In genomic region chr10:71086439-71087080, GRCh38 we compare ENCODE assay signal across 22 cellular contexts.
DNase-seq lines count a peak whose midpoint lies in the region; ATAC-seq and TF ChIP-seq lines count a peak whose summit lies in the region.
"Had no signal": no experiment of that assay in that cellular context is flagged by ENCODE, and none has a peak within 500 bp of the region (broad histone marks: within the 10 kb centered on the region; RNA-seq: fewer than 3 reads in every experiment).

No MANE protein-coding gene starts in this region.

- no peak for ATAC-seq in GM19463 (IDR thresholded peaks at IDR 0.05; ENCODE audit: unreplicated experiment)
- ATAC-seq in natural killer cell treated with Interleukin-12 subunit alpha and Interleukin-12 subunit beta and Interleukin-15 and Interleukin-18, amount 100 ng/mL, for 72 hours, result no peak
- ATAC-seq: pancreas had no signal

- H3K27me3 Mint-ChIP-seq in osteocyte (ENCODE audit: unreplicated experiment), result peaks cover 24% of the 10 kb centered on the region
- H3K27me3 Mint-ChIP-seq in natural killer cell treated with Interleukin-12 subunit alpha and Interleukin-12 subunit beta and Interleukin-15 and Interleukin-18, amount 100 ng/mL, for 72 hours, result peaks cover 11 to 17% of the 10 kb centered on the region in 2 donors

- H3K4me3 Mint-ChIP-seq in osteocyte (ENCODE audit: unreplicated experiment), result no peak overlapping the region
- H3K4me3 Mint-ChIP-seq in natural killer cell treated with Interleukin-12 subunit alpha and Interleukin-12 subunit beta and Interleukin-15 and Interleukin-18, amount 100 ng/mL, for 72 hours, result no peak overlapping the region
- H3K4me3 Mint-ChIP-seq: naive B cell; stimulated activated naive CD8-positive, alpha-beta T cell treated with anti-CD3 and anti-CD28 coated beads, Interleukin-15, Interleukin-2, amounts not matched to agents 100 ng/mL and 50 ng/mL, for 24 hours had no signal

- H3K4me1 Mint-ChIP-seq in osteocyte (ENCODE audit: unreplicated experiment), result no peaks in the 10 kb centered on the region
- H3K4me1 Mint-ChIP-seq in natural killer cell treated with Interleukin-12 subunit alpha and Interleukin-12 subunit beta and Interleukin-15 and Interleukin-18, amount 100 ng/mL, for 72 hours (ENCODE audit: low read depth in 2 of 2), result no peaks in the 10 kb centered on the region
- H3K4me1 Mint-ChIP-seq: naive B cell had no signal

- H3K36me3 ChIP-seq in colonic mucosa, result no peaks in the 10 kb centered on the region
- H3K36me3 ChIP-seq: BE2C, pancreas, transverse colon had no signal

- no peak overlapping the region for H3K27ac Mint-ChIP-seq in osteocyte (ENCODE audit: unreplicated experiment)
- no peak overlapping the region for H3K27ac Mint-ChIP-seq in natural killer cell treated with Interleukin-12 subunit alpha and Interleukin-12 subunit beta and Interleukin-15 and Interleukin-18, amount 100 ng/mL, for 72 hours
- H3K27ac Mint-ChIP-seq: naive B cell; stimulated activated naive CD8-positive, alpha-beta T cell treated with anti-CD3 and anti-CD28 coated beads, Interleukin-15, Interleukin-2, amounts not matched to agents 100 ng/mL and 50 ng/mL, for 24 hours had no signal

- H3K9me3 ChIP-seq in colonic mucosa, result no peaks in the 10 kb centered on the region
- H3K9me3 ChIP-seq: BE2C, pancreas, transverse colon had no signal

- no peaks in the 10 kb centered on the region for H3K27me3 ChIP-seq in colonic mucosa
- H3K27me3 ChIP-seq: BE2C, pancreas, transverse colon had no signal

- no peak for TF ChIP-seq CTCF in colonic mucosa (IDR thresholded peaks at IDR 0.05)
- TF ChIP-seq CTCF in osteocyte (IDR thresholded peaks at IDR 0.05), result no peak

- DNase-seq in NCI-H1417 (lab: John Stamatoyannopoulos, UW) (peak in 2 of 3 experiments; percentile 10 to 38), NCI-H1417 treated with DMSO at 0.1 percent for 48 hours (lab: John Stamatoyannopoulos, UW) (no peak), NCI-H146 (lab: John Stamatoyannopoulos, UW) (peak; percentile 91), colonic mucosa (peak; percentile 6), osteocyte (ENCODE audit: extremely low spot score, unreplicated experiment) (peak; percentile 44), LoVo (ENCODE audit: low spot score) (no peak)
- no peak for DNase-seq in natural killer cell treated with Interleukin-12 subunit alpha and Interleukin-12 subunit beta and Interleukin-15 and Interleukin-18, amount 100 ng/mL, for 72 hours (ENCODE audit: low spot score)
- DNase-seq: anterior cingulate cortex; BE2C; Calu3; caudate nucleus; effector CD8-positive, alpha-beta T cell; HCEC 1CT; naive B cell; NCI-H1694 treated with DMSO at 0.1 percent for 48 hours; NCI-H446 treated with DMSO at 0.1 percent for 48 hours; stimulated activated CD4-positive, alpha-beta T cell treated with anti-CD3 and anti-CD28 coated beads, Interleukin-1b, Interleukin-23, amount 100 ng/mL, for 48 hours had no signal

- H3K4me1 ChIP-seq in colonic mucosa, result no peaks in the 10 kb centered on the region
- H3K4me1 ChIP-seq: pancreas, transverse colon had no signal

- no peak overlapping the region for H3K4me3 ChIP-seq in colonic mucosa
- H3K4me3 ChIP-seq: pancreas, transverse colon had no signal

- H3K9me3 Mint-ChIP-seq in osteocyte (ENCODE audit: unreplicated experiment), result no peaks in the 10 kb centered on the region
- H3K9me3 Mint-ChIP-seq in natural killer cell treated with Interleukin-12 subunit alpha and Interleukin-12 subunit beta and Interleukin-15 and Interleukin-18, amount 100 ng/mL, for 72 hours, result no peaks in the 10 kb centered on the region
- H3K9me3 Mint-ChIP-seq: stimulated activated naive CD8-positive, alpha-beta T cell treated with anti-CD3 and anti-CD28 coated beads, Interleukin-15, Interleukin-2, amounts not matched to agents 100 ng/mL and 50 ng/mL, for 24 hours had no signal

- no peak overlapping the region for H3K9ac ChIP-seq in colonic mucosa (ENCODE audit: low read depth in 2 of 2, low read length in 2 of 2)

- H3K27ac ChIP-seq in colonic mucosa, result no peak overlapping the region
- H3K27ac ChIP-seq: 22Rv1, pancreas, transverse colon had no signal

- intact Hi-C loops in colonic mucosa (cut with DNase I), result no loop called here

- H3K36me3 Mint-ChIP-seq in osteocyte (ENCODE audit: unreplicated experiment), result no peaks in the 10 kb centered on the region
- no peaks in the 10 kb centered on the region for H3K36me3 Mint-ChIP-seq in natural killer cell treated with Interleukin-12 subunit alpha and Interleukin-12 subunit beta and Interleukin-15 and Interleukin-18, amount 100 ng/mL, for 72 hours
- H3K36me3 Mint-ChIP-seq: naive B cell had no signal

Comparison
In these comparisons a context has a peak if more than half of its experiments do, and no peak if none do; other contexts are left out.
1. DNase-seq: peak in NCI-H1417 (2 of 3), NCI-H146 (single experiment), colonic mucosa (single experiment) and osteocyte (single experiment); none in NCI-H1417 treated with DMSO at 0.1 percent for 48 hours (single experiment), LoVo (single experiment) and natural killer cell treated with Interleukin-12 subunit alpha and Interleukin-12 subunit beta and Interleukin-15 and Interleukin-18, amount 100 ng/mL, for 72 hours (single experiment).